Comparison of ENCODE assay signal across 8 cellular contexts in genomic region chr10:80444646-80445319, GRCh38. TPM values are rescaled to one million over a fixed set of nuclear protein-coding genes. Genes with fewer than 3 reads are reported as not detected.
A peak's percentile ranks its signal among the peaks of the same experiment; 100 is the strongest.
DNase-seq lines count a peak whose midpoint lies in the region; ATAC-seq, FAIRE-seq and TF ChIP-seq lines count a peak whose summit lies in the region.

No MANE protein-coding gene starts in this region.

- ATAC-seq in HG02642 (IDR thresholded peaks at IDR 0.05; ENCODE audit: poor library complexity, unreplicated experiment) = peak; percentile 79

- TF ChIP-seq CTCF in WI38 (IDR thresholded peaks at IDR 0.05; ENCODE audit: low read depth, low read length) = peak; percentile 95
- peak; percentile 87 for TF ChIP-seq CTCF in choroid plexus epithelial cell (conservative IDR thresholded peaks at IDR 0.05; ENCODE audit: low read depth, low read length)
- TF ChIP-seq CTCF in liver (IDR thresholded peaks at IDR 0.05; ENCODE audit: low read depth, low read length, missing input control) = peak; percentile 97

- H3K36me3 ChIP-seq in liver (ENCODE audit: control insufficient read depth in 4 of 4, insufficient read depth in 3 of 4, low read depth in 1 of 4, low read length in 3 of 4) = no peaks in the 10 kb centered on the region

- FAIRE-seq in GM12891 (lab: Jason Lieb, UNC) = peak; percentile 69

- TF ChIP-seq RAD21 in liver (IDR thresholded peaks at IDR 0.05) = peak; percentile 99 to 100

- no peak overlapping the region for H3K9ac ChIP-seq in liver (ENCODE audit: low read depth in 1 of 2, low read length in 2 of 2)

- peak; percentile 76 for DNase-seq in A172 (ENCODE audit: low spot score)
- DNase-seq in GM12891 (ENCODE audit: insufficient read length, low spot score) = peak; percentile 47
- DNase-seq in NAMALWA (ENCODE audit: low spot score) = peak; percentile 71
- DNase-seq in choroid plexus epithelial cell (ENCODE audit: low read depth) = peak; percentile 82
- peak; percentile 79 for DNase-seq in stimulated activated CD8-positive, alpha-beta memory T cell treated with anti-CD3 and anti-CD28 coated beads, Interleukin-4, amount 100 ng/mL, for 48 hours

- no peak overlapping the region for H3K27ac ChIP-seq in liver (ENCODE audit: low read depth in 1 of 2, low read length in 2 of 2)

- H3K9me3 ChIP-seq in liver (ENCODE audit: control insufficient read depth in 4 of 4, low read length in 3 of 4) = no peaks in the 10 kb centered on the region

- 24% methylated on average over 11 of the region's 11 CpGs for WGBS in liver

- no peak overlapping the region for H3K4me3 ChIP-seq in WI38 (ENCODE audit: low read depth, low read length)
- H3K4me3 ChIP-seq in choroid plexus epithelial cell (ENCODE audit: low read depth, low read length) = no peak overlapping the region
- H3K4me3 ChIP-seq in liver (ENCODE audit: low read depth in 1 of 3, low read length in 3 of 3) = no peak overlapping the region

- TF ChIP-seq POLR2A in GM12891 (IDR thresholded peaks at IDR 0.05; ENCODE audit: low read depth, low read length) = no peak

- H3K4me1 ChIP-seq in liver (ENCODE audit: control insufficient read depth in 4 of 4, insufficient read depth in 4 of 4, low read length in 3 of 4) = peaks cover 0 to 7% (median 4%) of the 10 kb centered on the region in 4 donors

- H3K27me3 ChIP-seq in liver (ENCODE audit: control insufficient read depth in 4 of 4, insufficient read depth in 4 of 4, low read length in 3 of 4) = no peaks in the 10 kb centered on the region

TF ChIP-seq in GM12891, 5 proteins besides CTCF, POLR2A, EP300 and RAD21:
- no peak for TF ChIP-seq POU2F2 (IDR thresholded peaks at IDR 0.05; ENCODE audit: low read depth, low read length)
- TF ChIP-seq POLR2AphosphoS5 (IDR thresholded peaks at IDR 0.05; ENCODE audit: low read depth, low read length) = no peak
- TF ChIP-seq TAF1 (IDR thresholded peaks at IDR 0.05; ENCODE audit: low read depth, low read length) = no peak
- TF ChIP-seq PAX5 (IDR thresholded peaks at IDR 0.05; ENCODE audit: insufficient read depth, low read length, severe bottlenecking) = no peak
- TF ChIP-seq SPI1 (IDR thresholded peaks at IDR 0.05; ENCODE audit: low read depth, low read length) = no peak

TF ChIP-seq in liver, 16 proteins besides CTCF, POLR2A, EP300 and RAD21:
- TF ChIP-seq JUND (IDR thresholded peaks at IDR 0.05) = no peak
- TF ChIP-seq RXRA (IDR thresholded peaks at IDR 0.05) = peak; percentile 11 to 48

RNA-seq across cellular contexts. Expression of gene TSPAN14, which starts 9.3 kb away (rescaled TPM):
- 35.0 and 38.4 TPM in 2 replicates for total RNA-seq in A172 (2014; rRNA removed; shearing (Covaris generic))
- polyA plus RNA-seq in GM12891 (2012; ENCODE audit: low read depth, missing spikeins) = 5.2 TPM
- 10 to 100 TPM; 27.0 to 36.8 TPM for total RNA-seq in liver
- 10 to 100 TPM; 19.9 to 27.6 TPM for polyA plus RNA-seq in liver

RNA-seq across cellular contexts. Expression of gene PRXL2A, which starts 36.4 kb away (rescaled TPM):
- total RNA-seq in A172 (2014; rRNA removed; shearing (Covaris generic)) = 28.0 and 31.4 TPM in 2 replicates
- polyA plus RNA-seq in GM12891 (2012; ENCODE audit: low read depth, missing spikeins) = 10.2 TPM
- total RNA-seq in liver = 10 to 100 TPM; 48.5 to 51.2 TPM
- polyA plus RNA-seq in liver = 10 to 100 TPM; 56.9 to 87.4 TPM
